ENCODE assay signal across 18 cellular contexts in the genomic region with DNA sequence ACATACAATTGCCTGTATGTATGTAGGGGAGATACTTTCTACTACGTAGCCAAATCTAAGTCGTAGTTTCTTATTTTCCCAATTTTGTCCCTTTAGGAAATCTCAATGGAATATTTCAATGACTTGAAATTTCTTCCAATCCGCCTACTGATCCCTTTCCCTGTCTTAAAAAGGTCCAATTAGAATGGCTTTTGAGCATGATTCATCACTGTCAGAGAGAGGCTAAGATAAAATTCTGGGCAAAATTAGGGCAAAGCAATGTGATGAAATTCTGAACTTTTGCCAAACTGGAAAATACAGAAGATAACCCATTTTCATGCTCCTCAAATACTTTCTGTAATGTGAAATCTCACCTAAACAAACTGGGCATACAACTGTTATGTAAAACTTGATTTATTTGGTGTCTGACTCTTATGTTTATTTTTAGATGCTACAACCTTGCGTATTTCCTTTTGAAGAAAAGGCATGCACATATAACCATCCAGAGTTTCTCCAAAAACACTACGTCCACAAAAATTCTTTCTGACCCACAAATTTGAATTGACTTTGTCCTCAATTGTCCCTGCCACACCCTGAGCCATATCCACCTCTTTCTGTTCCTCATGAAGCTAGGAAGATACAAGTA.
"Had no signal": no experiment of that assay in that cellular context is flagged by ENCODE, and none has a peak within 500 bp of the region (broad histone marks: within the 10 kb centered on the region; RNA-seq: fewer than 3 reads in every experiment).

No MANE protein-coding gene starts in this region.

- H3K4me1 Mint-ChIP-seq: memory B cell had no signal

- H3K27ac ChIP-seq: ovary, right lobe of liver, upper lobe of right lung, WERI-Rb-1 had no signal

- H3K4me3 ChIP-seq: mucosa of descending colon, ovary, right lobe of liver, smooth muscle cell, thoracic aorta, upper lobe of right lung had no signal

- ATAC-seq: activated naive CD4-positive, alpha-beta T cell treated with anti-CD3 and anti-CD28 coated beads, Interleukin-2, amount 50 U/mL, for 72 hours; effector memory CD8-positive, alpha-beta T cell; mucosa of descending colon; right lobe of liver; stimulated activated memory B cell treated with anti-CD40 and anti-IgM and Interleukin-4, amounts not matched to agents 10 μg/mL and 1 μg/mL and 100 μg/mL, for 72 hours; upper lobe of right lung had no signal

- H3K27ac Mint-ChIP-seq: activated naive CD4-positive, alpha-beta T cell treated with anti-CD3 and anti-CD28 coated beads, Interleukin-2, amount 50 U/mL, for 72 hours; memory B cell; stimulated activated memory B cell treated with anti-CD40 and anti-IgM and Interleukin-4, amounts not matched to agents 10 μg/mL and 1 μg/mL and 100 μg/mL, for 72 hours had no signal

- H3K9me3 Mint-ChIP-seq: activated naive CD4-positive, alpha-beta T cell treated with anti-CD3 and anti-CD28 coated beads, Interleukin-2, amount 50 U/mL, for 72 hours; effector memory CD8-positive, alpha-beta T cell; memory B cell; naive B cell; stimulated activated memory B cell treated with anti-CD40 and anti-IgM and Interleukin-4, amounts not matched to agents 10 μg/mL and 1 μg/mL and 100 μg/mL, for 72 hours had no signal

- H3K27me3 ChIP-seq: ovary, right lobe of liver, upper lobe of right lung had no signal

- DNase-seq: activated CD4-positive, alpha-beta T cell treated with anti-CD3 and anti-CD28 coated beads for 1 hour; activated gamma-delta T cell; amygdala; effector memory CD8-positive, alpha-beta T cell; head of caudate nucleus; mucosa of descending colon; naive B cell; ovary; right lobe of liver; stimulated activated CD4-positive, alpha-beta T cell treated with anti-CD3 and anti-CD28 coated beads, Interleukin-4, amount 100 ng/mL, for 24 hours; SW 1271; upper lobe of right lung; WERI-Rb-1 had no signal

- H3K36me3 Mint-ChIP-seq: activated naive CD4-positive, alpha-beta T cell treated with anti-CD3 and anti-CD28 coated beads, Interleukin-2, amount 50 U/mL, for 72 hours; memory B cell; naive B cell; stimulated activated memory B cell treated with anti-CD40 and anti-IgM and Interleukin-4, amounts not matched to agents 10 μg/mL and 1 μg/mL and 100 μg/mL, for 72 hours had no signal

- H3K4me1 ChIP-seq: right lobe of liver, upper lobe of right lung had no signal

- H3K4me3 Mint-ChIP-seq: effector memory CD8-positive, alpha-beta T cell; memory B cell; naive B cell; stimulated activated memory B cell treated with anti-CD40 and anti-IgM and Interleukin-4, amounts not matched to agents 10 μg/mL and 1 μg/mL and 100 μg/mL, for 72 hours had no signal

- H3K4me2 ChIP-seq: smooth muscle cell had no signal

- H3K36me3 ChIP-seq: ovary, right lobe of liver, thoracic aorta, upper lobe of right lung, WERI-Rb-1 had no signal

- H3K27me3 Mint-ChIP-seq: effector memory CD8-positive, alpha-beta T cell; memory B cell; naive B cell; stimulated activated memory B cell treated with anti-CD40 and anti-IgM and Interleukin-4, amounts not matched to agents 10 μg/mL and 1 μg/mL and 100 μg/mL, for 72 hours had no signal

- H3K9me3 ChIP-seq: mucosa of descending colon, ovary, right lobe of liver, thoracic aorta, upper lobe of right lung had no signal
